Comparison of ENCODE assay signal across 1 cellular context in genomic region chr15:80744826-80745225, GRCh38.
TF ChIP-seq lines count a peak whose summit lies in the region.

No MANE protein-coding gene starts in this region.

TF ChIP-seq in A549, 52 proteins besides CTCF, POLR2A, EP300 and RAD21 (continued from another document):
- TF ChIP-seq HES2 (IDR thresholded peaks at IDR 0.05): no peak
